Comparison of ENCODE assay signal across 11 cellular contexts in genomic region chr10:19958787-19959186, GRCh38.
DNase-seq lines count a peak whose midpoint lies in the region; ATAC-seq and TF ChIP-seq lines count a peak whose summit lies in the region.
"Had no signal": no experiment of that assay in that cellular context is flagged by ENCODE, and none has a peak within 500 bp of the region (broad histone marks: within the 10 kb centered on the region; RNA-seq: fewer than 3 reads in every experiment).

No MANE protein-coding gene starts in this region.

- H3K4me3 Mint-ChIP-seq in natural killer cell: peak overlapping the region; percentile 62
- no peak overlapping the region for H3K4me3 Mint-ChIP-seq in stimulated activated naive CD8-positive, alpha-beta T cell treated with anti-CD3 and anti-CD28 coated beads, Interleukin-15, amount 100 ng/mL, for 72 hours
- H3K4me3 Mint-ChIP-seq: activated naive CD8-positive, alpha-beta T cell treated with anti-CD3 and anti-CD28 coated beads, Interleukin-2, amount 50 U/mL, for 24 hours had no signal

- TF ChIP-seq CTCF in natural killer cell (IDR thresholded peaks at IDR 0.05) (no peak), coronary artery (IDR thresholded peaks at IDR 0.05) (no peak)

- H3K4me1 Mint-ChIP-seq in natural killer cell: peaks cover 34 to 38% of the 10 kb centered on the region in 2 donors
- H3K4me1 Mint-ChIP-seq in stimulated activated naive CD8-positive, alpha-beta T cell treated with anti-CD3 and anti-CD28 coated beads, Interleukin-15, amount 100 ng/mL, for 72 hours: no peaks in the 10 kb centered on the region
- H3K4me1 Mint-ChIP-seq: activated naive CD8-positive, alpha-beta T cell treated with anti-CD3 and anti-CD28 coated beads, Interleukin-2, amount 50 U/mL, for 24 hours had no signal

- H3K36me3 Mint-ChIP-seq in natural killer cell: no peaks in the 10 kb centered on the region

- H3K4me3 ChIP-seq in coronary artery: no peak overlapping the region

- intact Hi-C loops in natural killer cell (cut with micrococcal nuclease): no loop called here

- peak; percentile 97 for ATAC-seq in GM19025 (IDR thresholded peaks at IDR 0.05; ENCODE audit: low read depth, unreplicated experiment)
- peak; percentile 91 for ATAC-seq in HG02571 (IDR thresholded peaks at IDR 0.05; ENCODE audit: unreplicated experiment)
- ATAC-seq in HG03432 (IDR thresholded peaks at IDR 0.05; ENCODE audit: unreplicated experiment): peak; percentile 94
- peak; percentile 55 to 83 (median 58) for ATAC-seq in natural killer cell
- no peak for ATAC-seq in stimulated activated naive CD8-positive, alpha-beta T cell treated with anti-CD3 and anti-CD28 coated beads, Interleukin-15, amount 100 ng/mL, for 72 hours
- ATAC-seq: activated naive CD8-positive, alpha-beta T cell treated with anti-CD3 and anti-CD28 coated beads, Interleukin-2, amount 50 U/mL, for 24 hours; Right ventricle myocardium inferior had no signal

- H3K27me3 Mint-ChIP-seq in natural killer cell (ENCODE audit: low read depth in 2 of 2): no peaks in the 10 kb centered on the region
- no peaks in the 10 kb centered on the region for H3K27me3 Mint-ChIP-seq in stimulated activated naive CD8-positive, alpha-beta T cell treated with anti-CD3 and anti-CD28 coated beads, Interleukin-15, amount 100 ng/mL, for 72 hours
- H3K27me3 Mint-ChIP-seq: activated naive CD8-positive, alpha-beta T cell treated with anti-CD3 and anti-CD28 coated beads, Interleukin-2, amount 50 U/mL, for 24 hours had no signal

- H3K27ac Mint-ChIP-seq in natural killer cell: peak overlapping the region; percentile 84 to 92
- no peak overlapping the region for H3K27ac Mint-ChIP-seq in stimulated activated naive CD8-positive, alpha-beta T cell treated with anti-CD3 and anti-CD28 coated beads, Interleukin-15, amount 100 ng/mL, for 72 hours
- H3K27ac Mint-ChIP-seq: activated naive CD8-positive, alpha-beta T cell treated with anti-CD3 and anti-CD28 coated beads, Interleukin-2, amount 50 U/mL, for 24 hours had no signal

- no peak for DNase-seq in natural killer cell
- DNase-seq in coronary artery (ENCODE audit: low spot score): no peak
- DNase-seq in stimulated activated naive CD8-positive, alpha-beta T cell treated with anti-CD3 and anti-CD28 coated beads, Interleukin-15, amount 100 ng/mL, for 72 hours: no peak
- no peak for DNase-seq in cortex of kidney (lab: John Stamatoyannopoulos, UW)
- DNase-seq in NCI-H510A treated with DMSO at 0.1 percent for 48 hours (lab: John Stamatoyannopoulos, UW): no peak
- DNase-seq: activated CD4-positive, alpha-beta T cell treated with anti-CD3 and anti-CD28 coated beads for 1 hour; activated naive CD8-positive, alpha-beta T cell treated with anti-CD3 and anti-CD28 coated beads, Interleukin-2, amount 50 U/mL, for 24 hours had no signal

- no peaks in the 10 kb centered on the region for H3K9me3 Mint-ChIP-seq in natural killer cell
- no peaks in the 10 kb centered on the region for H3K9me3 Mint-ChIP-seq in stimulated activated naive CD8-positive, alpha-beta T cell treated with anti-CD3 and anti-CD28 coated beads, Interleukin-15, amount 100 ng/mL, for 72 hours

- no peak overlapping the region for H3K27ac ChIP-seq in coronary artery

Comparison
In these comparisons a context has a peak if more than half of its experiments do, and no peak if none do; other contexts are left out.
1. H3K27ac Mint-ChIP-seq: peak in natural killer cell (2 of 2); none in stimulated activated naive CD8-positive, alpha-beta T cell treated with anti-CD3 and anti-CD28 coated beads, Interleukin-15, amount 100 ng/mL, for 72 hours (0 of 2).